Comparison of ENCODE assay signal across 25 cellular contexts in the genomic region with DNA sequence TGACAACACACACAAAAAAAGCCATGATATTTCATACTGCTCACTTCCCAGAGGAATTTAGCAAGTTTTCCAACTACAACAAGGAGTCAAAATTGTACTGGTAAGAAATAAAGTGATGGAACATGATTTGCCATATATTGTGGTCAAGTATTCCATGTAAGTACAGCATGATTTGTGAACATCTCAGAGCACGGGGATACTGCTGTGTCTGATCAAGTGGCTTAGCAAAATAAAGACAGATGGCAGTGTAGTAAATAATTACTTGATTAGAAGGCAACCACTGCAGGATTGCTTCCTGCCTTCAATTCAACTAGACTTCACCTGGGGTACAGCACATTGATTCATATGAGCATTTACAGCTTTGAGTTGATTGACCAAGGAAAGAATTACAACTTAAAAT.
"Had no signal": no experiment of that assay in that cellular context is flagged by ENCODE, and none has a peak within 500 bp of the region (broad histone marks: within the 10 kb centered on the region; RNA-seq: fewer than 3 reads in every experiment).

No MANE protein-coding gene starts in this region.

- DNase-seq: activated CD4-positive, alpha-beta T cell treated with anti-CD3 and anti-CD28 coated beads for 36 hours; activated CD4-positive, alpha-beta T cell treated with anti-CD3 and anti-CD28 coated beads, Interleukin-2, amount 50 U/mL, for 4 hours; activated CD8-positive, alpha-beta memory T cell treated with anti-CD3 and anti-CD28 coated beads for 24 hours; activated CD8-positive, alpha-beta memory T cell treated with anti-CD3 and anti-CD28 coated beads, Interleukin-2, amount 50 U/mL, for 4 hours; activated T-cell treated with anti-CD3 and anti-CD28 coated beads, Interleukin-2, amount 50 U/mL, for 24 hours; aorta; brain microvascular endothelial cell; caudate nucleus; dermis blood vessel endothelial cell; effector CD8-positive, alpha-beta T cell; erythroblast; foreskin fibroblast; heart right ventricle; left colon; naive B cell; occipital lobe; small intestine; stimulated activated CD4-positive, alpha-beta T cell treated with anti-CD3 and anti-CD28 coated beads, Interleukin-2, amount 100 ng/mL, for 24 hours; stomach; transverse colon had no signal

- ATAC-seq: activated CD4-positive, alpha-beta T cell treated with anti-CD3 and anti-CD28 coated beads for 36 hours; activated naive CD4-positive, alpha-beta T cell treated with anti-CD3 and anti-CD28 coated beads, Interleukin-2, amount 50 U/mL, for 72 hours; activated T-helper 17 cell treated with anti-CD3 and anti-CD28 coated beads, Interleukin-2, amount 50 U/mL, for 72 hours; heart right ventricle; left colon; sciatic nerve; stimulated activated memory B cell treated with anti-CD40 and anti-IgM and Interleukin-4, amounts not matched to agents 10 μg/mL and 1 μg/mL and 100 μg/mL, for 72 hours; WTC11 had no signal
